In genomic region chr20:25584905-25585704, GRCh38 we compare ENCODE assay signal across 8 cellular contexts. TPM values are rescaled to one million over a fixed set of nuclear protein-coding genes. Genes with fewer than 3 reads are reported as not detected.
DNase-seq lines count a peak whose midpoint lies in the region; ATAC-seq and TF ChIP-seq lines count a peak whose summit lies in the region.

Gene NINL, minus strand, starts transcription at chr20:25585531. Its CDS starts 58,944 bp downstream, at chr20:25526587.

- peak within 1 kb of the TSS; percentile 61 to 78 (median 66) for H3K4me3 ChIP-seq in Peyer's patch
- peak within 1 kb of the TSS; percentile 53 for H3K4me3 ChIP-seq in ovary
- peak within 1 kb of the TSS; percentile 81 for H3K4me3 ChIP-seq in urinary bladder (ENCODE audit: low read depth, low read length)

- H3K9me3 ChIP-seq in ES-I3 (ENCODE audit: control insufficient read depth, insufficient read depth, low read length) (no peaks in the 10 kb centered on the region), Peyer's patch (no peaks in the 10 kb centered on the region), ovary (no peaks in the 10 kb centered on the region)

- peak within 1 kb of the TSS; percentile 82 for H3K9ac ChIP-seq in ES-I3 (ENCODE audit: low read depth, low read length)

- H3K27ac ChIP-seq in Peyer's patch (peak within 1 kb of the TSS; percentile 50 to 61 (median 58)), ovary (peak within 1 kb of the TSS; percentile 42 to 73), urinary bladder (ENCODE audit: low read depth) (no peak within 1 kb of the TSS)

- H3K27ac Mint-ChIP-seq in activated naive CD4-positive, alpha-beta T cell treated with anti-CD3 and anti-CD28 coated beads, Interleukin-2, amount 50 U/mL, for 24 hours: no peak within 1 kb of the TSS

- H3K9me3 Mint-ChIP-seq in activated naive CD4-positive, alpha-beta T cell treated with anti-CD3 and anti-CD28 coated beads, Interleukin-2, amount 50 U/mL, for 24 hours: no peaks in the 10 kb centered on the region

- ATAC-seq in HG02885 (IDR thresholded peaks at IDR 0.05; ENCODE audit: poor library complexity, unreplicated experiment) (peak; percentile 85), Right ventricle myocardium superior (ENCODE audit: poor library complexity) (peak; percentile 97), GM21717 (IDR thresholded peaks at IDR 0.05; ENCODE audit: unreplicated experiment) (no peak)

- TF ChIP-seq POLR2A in Peyer's patch (IDR thresholded peaks at IDR 0.05): peak; percentile 25 to 31
- peak; percentile 59 for TF ChIP-seq POLR2A in ovary (IDR thresholded peaks at IDR 0.05)

- H3K4me1 Mint-ChIP-seq in activated naive CD4-positive, alpha-beta T cell treated with anti-CD3 and anti-CD28 coated beads, Interleukin-2, amount 50 U/mL, for 24 hours: peaks cover 10% of the 10 kb centered on the region

- no peaks in the 10 kb centered on the region for H3K27me3 ChIP-seq in Peyer's patch
- no peaks in the 10 kb centered on the region for H3K27me3 ChIP-seq in ovary

- intact Hi-C loops in Right ventricle myocardium superior (cut with DNase I) (no loop called here), ovary (cut with DNase I) (loop anchor here in 2 of 4 donors (10.0 kb wide), 2 partner anchors 50 to 80 kb away; no protein-coding TSS in a partner anchor)

- H3K36me3 Mint-ChIP-seq in activated naive CD4-positive, alpha-beta T cell treated with anti-CD3 and anti-CD28 coated beads, Interleukin-2, amount 50 U/mL, for 24 hours: peaks cover 2% of the 10 kb centered on the region

- H3K4me1 ChIP-seq in ES-I3 (ENCODE audit: insufficient read depth, low read length): no peaks in the 10 kb centered on the region
- no peaks in the 10 kb centered on the region for H3K4me1 ChIP-seq in Peyer's patch
- H3K4me1 ChIP-seq in ovary (ENCODE audit: insufficient read depth): peaks cover 4% of the 10 kb centered on the region
- H3K4me1 ChIP-seq in urinary bladder (ENCODE audit: insufficient read depth): no peaks in the 10 kb centered on the region

- peak within 1 kb of the TSS; percentile 80 for H3K4me3 Mint-ChIP-seq in activated naive CD4-positive, alpha-beta T cell treated with anti-CD3 and anti-CD28 coated beads, Interleukin-2, amount 50 U/mL, for 24 hours

- TF ChIP-seq CTCF in Peyer's patch (IDR thresholded peaks at IDR 0.05) (no peak), ovary (IDR thresholded peaks at IDR 0.05) (no peak)

- peaks cover 5% of the 10 kb centered on the region for H3K27me3 Mint-ChIP-seq in activated naive CD4-positive, alpha-beta T cell treated with anti-CD3 and anti-CD28 coated beads, Interleukin-2, amount 50 U/mL, for 24 hours

- H3K36me3 ChIP-seq in ES-I3 (ENCODE audit: insufficient read depth, low read length) (no peaks in the 10 kb centered on the region), Peyer's patch (no peaks in the 10 kb centered on the region), ovary (no peaks in the 10 kb centered on the region), urinary bladder (ENCODE audit: insufficient read depth) (no peaks in the 10 kb centered on the region)

- no peak for TF ChIP-seq EP300 in ovary (IDR thresholded peaks at IDR 0.05)

- DNase-seq in Peyer's patch (peak; percentile 30 to 80 (median 65)), Right ventricle myocardium superior (peak; percentile 74), ovary (peak; percentile 74 to 86 (median 83))

- 0 to 7% (median 1%) methylated on average over 60 to 108 of the region's 108 CpGs for WGBS in ovary, 3 donors
- WGBS in urinary bladder: under 1% methylated on average over 108 of the region's 108 CpGs

RNA-seq across cellular contexts. Expression of gene NINL, which starts in this region (rescaled TPM):
- total RNA-seq in Peyer's patch (10 to 100 TPM in 2 of 4 donors, 1 to 10 TPM in 2; 4.0 to 16.5 (median 7.9) TPM), Right ventricle myocardium superior (10.7 TPM), ovary (10 to 100 TPM; 10.1 to 33.3 (median 20.7) TPM), urinary bladder (11.3 TPM)
- polyA plus RNA-seq in ovary (10 to 100 TPM; 14.3 to 17.4 TPM), urinary bladder (6.2 TPM)
